1 cellular context compared by ENCODE assay signal in the genomic region with DNA sequence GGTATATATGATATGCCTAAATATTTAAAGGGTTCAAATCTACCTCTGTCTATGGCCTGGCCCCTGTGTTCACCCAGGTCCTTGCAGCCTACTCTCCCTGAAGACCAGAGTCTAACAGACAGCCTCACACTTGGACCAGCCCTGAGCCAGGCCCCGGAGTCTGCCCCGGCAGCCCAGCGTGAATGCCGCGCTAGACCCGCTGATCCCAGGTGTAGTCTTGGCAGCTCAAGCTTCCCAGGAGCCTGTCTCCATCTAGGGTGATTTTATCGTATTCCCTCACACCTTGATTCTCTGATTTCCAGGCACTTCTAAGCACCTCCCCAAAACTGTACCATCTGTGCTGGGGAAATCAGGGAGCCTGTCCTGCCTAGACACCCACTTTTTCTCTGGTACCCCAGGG.
TF ChIP-seq lines count a peak whose summit lies in the region.

No MANE protein-coding gene starts in this region.

TF ChIP-seq in WTC11, 78 proteins besides CTCF, POLR2A, EP300 and RAD21 (continued from another document):
- TF ChIP-seq, protein P1, sequence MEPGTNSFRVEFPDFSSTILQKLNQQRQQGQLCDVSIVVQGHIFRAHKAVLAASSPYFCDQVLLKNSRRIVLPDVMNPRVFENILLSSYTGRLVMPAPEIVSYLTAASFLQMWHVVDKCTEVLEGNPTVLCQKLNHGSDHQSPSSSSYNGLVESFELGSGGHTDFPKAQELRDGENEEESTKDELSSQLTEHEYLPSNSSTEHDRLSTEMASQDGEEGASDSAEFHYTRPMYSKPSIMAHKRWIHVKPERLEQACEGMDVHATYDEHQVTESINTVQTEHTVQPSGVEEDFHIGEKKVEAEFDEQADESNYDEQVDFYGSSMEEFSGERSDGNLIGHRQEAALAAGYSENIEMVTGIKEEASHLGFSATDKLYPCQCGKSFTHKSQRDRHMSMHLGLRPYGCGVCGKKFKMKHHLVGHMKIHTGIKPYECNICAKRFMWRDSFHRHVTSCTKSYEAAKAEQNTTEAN (CRISPR knock-in tag; IDR thresholded peaks at IDR 0.05), result no peak
- TF ChIP-seq RELA (CRISPR knock-in tag; IDR thresholded peaks at IDR 0.05; ENCODE audit: borderline replicate concordance), result no peak
- no peak for TF ChIP-seq ETV6 (CRISPR knock-in tag; IDR thresholded peaks at IDR 0.05)
- TF ChIP-seq ZNF396 (CRISPR knock-in tag; IDR thresholded peaks at IDR 0.05; ENCODE audit: borderline replicate concordance), result no peak
- TF ChIP-seq RORB (CRISPR knock-in tag; IDR thresholded peaks at IDR 0.05), result no peak
- TF ChIP-seq SMAD3 (CRISPR knock-in tag; IDR thresholded peaks at IDR 0.05; ENCODE audit: borderline replicate concordance), result no peak
- no peak for TF ChIP-seq NFATC4 (CRISPR knock-in tag; IDR thresholded peaks at IDR 0.05)
- no peak for TF ChIP-seq NR1H2 (CRISPR knock-in tag; IDR thresholded peaks at IDR 0.05)
